Comparison of ENCODE assay signal across 1 cellular context in the genomic region with DNA sequence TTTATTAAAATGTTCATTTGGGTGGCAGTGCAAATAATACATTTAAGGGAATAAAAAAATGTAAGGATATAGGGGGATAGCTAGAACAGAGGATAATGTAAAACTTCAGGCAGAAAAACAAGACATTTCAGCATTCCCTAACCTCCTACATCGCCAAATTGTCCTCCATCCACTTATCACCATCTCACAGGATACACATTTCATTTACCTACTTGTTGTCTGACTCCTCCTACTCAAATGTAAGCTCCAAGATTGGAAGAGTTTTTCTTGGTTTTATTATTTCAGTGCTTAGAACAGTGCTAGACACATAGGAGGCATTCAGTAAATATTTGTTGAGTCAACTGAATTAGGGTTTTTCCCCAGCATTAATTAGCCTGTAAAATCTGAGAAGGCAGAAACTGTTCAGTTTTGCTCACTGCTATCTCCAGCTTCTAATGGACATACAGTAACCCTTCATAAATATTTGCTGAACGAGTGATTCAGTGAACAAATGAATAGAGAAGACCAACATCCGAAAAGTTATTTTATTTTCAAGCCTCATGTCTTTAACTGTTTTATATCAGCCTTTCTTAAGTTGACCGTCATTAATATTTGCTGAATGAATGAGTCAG.
TF ChIP-seq lines count a peak whose summit lies in the region.

No MANE protein-coding gene starts in this region.

TF ChIP-seq in GM23338, 12 proteins besides CTCF, POLR2A, EP300 and RAD21 (continued from another document):
- TF ChIP-seq, protein P1, sequence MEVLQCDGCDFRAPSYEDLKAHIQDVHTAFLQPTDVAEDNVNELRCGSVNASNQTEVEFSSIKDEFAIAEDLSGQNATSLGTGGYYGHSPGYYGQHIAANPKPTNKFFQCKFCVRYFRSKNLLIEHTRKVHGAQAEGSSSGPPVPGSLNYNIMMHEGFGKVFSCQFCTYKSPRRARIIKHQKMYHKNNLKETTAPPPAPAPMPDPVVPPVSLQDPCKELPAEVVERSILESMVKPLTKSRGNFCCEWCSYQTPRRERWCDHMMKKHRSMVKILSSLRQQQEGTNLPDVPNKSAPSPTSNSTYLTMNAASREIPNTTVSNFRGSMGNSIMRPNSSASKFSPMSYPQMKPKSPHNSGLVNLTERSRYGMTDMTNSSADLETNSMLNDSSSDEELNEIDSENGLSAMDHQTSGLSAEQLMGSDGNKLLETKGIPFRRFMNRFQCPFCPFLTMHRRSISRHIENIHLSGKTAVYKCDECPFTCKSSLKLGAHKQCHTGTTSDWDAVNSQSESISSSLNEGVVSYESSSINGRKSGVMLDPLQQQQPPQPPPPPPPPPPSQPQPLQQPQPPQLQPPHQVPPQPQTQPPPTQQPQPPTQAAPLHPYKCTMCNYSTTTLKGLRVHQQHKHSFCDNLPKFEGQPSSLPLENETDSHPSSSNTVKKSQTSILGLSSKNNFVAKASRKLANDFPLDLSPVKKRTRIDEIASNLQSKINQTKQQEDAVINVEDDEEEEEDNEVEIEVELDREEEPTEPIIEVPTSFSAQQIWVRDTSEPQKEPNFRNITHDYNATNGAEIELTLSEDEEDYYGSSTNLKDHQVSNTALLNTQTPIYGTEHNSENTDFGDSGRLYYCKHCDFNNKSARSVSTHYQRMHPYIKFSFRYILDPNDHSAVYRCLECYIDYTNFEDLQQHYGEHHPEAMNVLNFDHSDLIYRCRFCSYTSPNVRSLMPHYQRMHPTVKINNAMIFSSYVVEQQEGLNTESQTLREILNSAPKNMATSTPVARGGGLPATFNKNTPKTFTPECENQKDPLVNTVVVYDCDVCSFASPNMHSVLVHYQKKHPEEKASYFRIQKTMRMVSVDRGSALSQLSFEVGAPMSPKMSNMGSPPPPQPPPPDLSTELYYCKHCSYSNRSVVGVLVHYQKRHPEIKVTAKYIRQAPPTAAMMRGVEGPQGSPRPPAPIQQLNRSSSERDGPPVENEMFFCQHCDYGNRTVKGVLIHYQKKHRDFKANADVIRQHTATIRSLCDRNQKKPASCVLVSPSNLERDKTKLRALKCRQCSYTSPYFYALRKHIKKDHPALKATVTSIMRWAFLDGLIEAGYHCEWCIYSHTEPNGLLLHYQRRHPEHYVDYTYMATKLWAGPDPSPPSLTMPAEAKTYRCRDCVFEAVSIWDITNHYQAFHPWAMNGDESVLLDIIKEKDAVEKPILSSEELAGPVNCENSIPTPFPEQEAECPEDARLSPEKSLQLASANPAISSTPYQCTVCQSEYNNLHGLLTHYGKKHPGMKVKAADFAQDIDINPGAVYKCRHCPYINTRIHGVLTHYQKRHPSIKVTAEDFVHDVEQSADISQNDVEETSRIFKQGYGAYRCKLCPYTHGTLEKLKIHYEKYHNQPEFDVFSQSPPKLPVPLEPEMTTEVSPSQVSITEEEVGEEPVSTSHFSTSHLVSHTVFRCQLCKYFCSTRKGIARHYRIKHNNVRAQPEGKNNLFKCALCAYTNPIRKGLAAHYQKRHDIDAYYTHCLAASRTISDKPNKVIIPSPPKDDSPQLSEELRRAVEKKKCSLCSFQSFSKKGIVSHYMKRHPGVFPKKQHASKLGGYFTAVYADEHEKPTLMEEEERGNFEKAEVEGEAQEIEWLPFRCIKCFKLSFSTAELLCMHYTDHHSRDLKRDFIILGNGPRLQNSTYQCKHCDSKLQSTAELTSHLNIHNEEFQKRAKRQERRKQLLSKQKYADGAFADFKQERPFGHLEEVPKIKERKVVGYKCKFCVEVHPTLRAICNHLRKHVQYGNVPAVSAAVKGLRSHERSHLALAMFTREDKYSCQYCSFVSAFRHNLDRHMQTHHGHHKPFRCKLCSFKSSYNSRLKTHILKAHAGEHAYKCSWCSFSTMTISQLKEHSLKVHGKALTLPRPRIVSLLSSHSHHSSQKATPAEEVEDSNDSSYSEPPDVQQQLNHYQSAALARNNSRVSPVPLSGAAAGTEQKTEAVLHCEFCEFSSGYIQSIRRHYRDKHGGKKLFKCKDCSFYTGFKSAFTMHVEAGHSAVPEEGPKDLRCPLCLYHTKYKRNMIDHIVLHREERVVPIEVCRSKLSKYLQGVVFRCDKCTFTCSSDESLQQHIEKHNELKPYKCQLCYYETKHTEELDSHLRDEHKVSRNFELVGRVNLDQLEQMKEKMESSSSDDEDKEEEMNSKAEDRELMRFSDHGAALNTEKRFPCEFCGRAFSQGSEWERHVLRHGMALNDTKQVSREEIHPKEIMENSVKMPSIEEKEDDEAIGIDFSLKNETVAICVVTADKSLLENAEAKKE (CRISPR knock-in tag; IDR thresholded peaks at IDR 0.05): no peak
- no peak for TF ChIP-seq EZH2 (IDR thresholded peaks at IDR 0.05; ENCODE audit: low read depth, unreplicated experiment)
